ENCODE assay signal across 10 cellular contexts in the genomic region with DNA sequence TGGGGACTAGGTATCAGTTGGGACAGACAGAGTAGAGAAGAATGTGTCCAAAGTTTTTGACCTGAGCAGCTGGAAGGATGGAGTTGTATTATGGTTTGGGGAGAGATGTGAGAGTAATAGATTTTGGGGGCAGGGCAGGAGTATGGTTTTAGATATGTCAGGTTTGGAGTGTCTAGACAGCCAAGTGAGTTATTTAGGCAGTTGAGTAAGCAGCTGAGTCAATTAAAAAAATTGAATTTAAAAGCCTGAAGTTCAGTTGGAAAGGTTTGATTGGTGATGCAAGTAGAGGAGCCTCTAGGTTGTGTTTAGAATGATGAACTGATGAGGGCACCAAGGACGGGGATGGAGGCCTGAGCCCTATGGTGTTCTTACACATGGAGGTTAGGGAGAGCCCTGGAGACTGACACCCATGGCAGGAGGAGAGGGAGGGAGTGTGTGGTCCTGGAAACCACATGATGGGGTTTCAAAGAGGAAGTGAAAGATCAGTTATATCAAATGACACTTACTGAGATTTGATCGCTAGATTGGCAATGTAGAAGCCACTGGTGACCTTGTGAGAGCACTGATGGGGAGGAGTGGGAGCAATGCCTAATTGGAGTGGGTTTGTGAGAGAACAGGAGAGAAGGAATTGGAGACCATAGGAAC. TPM values are rescaled to one million over a fixed set of nuclear protein-coding genes. Genes with fewer than 3 reads are reported as not detected.
DNase-seq lines count a peak whose midpoint lies in the region; ATAC-seq and TF ChIP-seq lines count a peak whose summit lies in the region.
"Had no signal": no experiment of that assay in that cellular context is flagged by ENCODE, and none has a peak within 500 bp of the region (broad histone marks: within the 10 kb centered on the region; RNA-seq: fewer than 3 reads in every experiment).

No MANE protein-coding gene starts in this region.

- no peaks in the 10 kb centered on the region for H3K27me3 ChIP-seq in HAP-1 (ENCODE audit: low read depth)
- H3K27me3 ChIP-seq in body of pancreas: no peaks in the 10 kb centered on the region
- H3K27me3 ChIP-seq: right atrium auricular region had no signal

- H3K36me3 ChIP-seq in HAP-1 (replicated peaks): no peaks in the 10 kb centered on the region
- no peaks in the 10 kb centered on the region for H3K36me3 ChIP-seq in body of pancreas (replicated peaks in 1 of 2; ENCODE audit: insufficient read depth in 1 of 2, low read depth in 2 of 2)
- H3K36me3 ChIP-seq: right atrium auricular region had no signal

- no peak for TF ChIP-seq POLR2A in body of pancreas (IDR thresholded peaks at IDR 0.05)

- 72 to 75% methylated on average over 2 of the region's 2 CpGs for WGBS in body of pancreas, 2 donors

- H3K9me3 ChIP-seq in HAP-1: no peaks in the 10 kb centered on the region
- H3K9me3 ChIP-seq in body of pancreas: no peaks in the 10 kb centered on the region
- H3K9me3 ChIP-seq: right atrium auricular region had no signal

- peak overlapping the region in 1 of 4 donors; percentile 13 for H3K27ac ChIP-seq in body of pancreas
- H3K27ac ChIP-seq: right atrium auricular region, VCaP had no signal

- no peak overlapping the region for H3K27ac Mint-ChIP-seq in activated T-cell treated with anti-CD3 and anti-CD28 coated beads, Interleukin-2, amount 50 U/mL, for 24 hours

- no peak for TF ChIP-seq CTCF in body of pancreas (IDR thresholded peaks at IDR 0.05)

- DNase-seq in activated T-cell treated with anti-CD3 and anti-CD28 coated beads, Interleukin-2, amount 50 U/mL, for 24 hours: peak; percentile 65
- no peak for DNase-seq in activated T-cell treated with anti-CD3 and anti-CD28 coated beads, Interleukin-2, amount 50 U/mL, for 1 hour
- peak; percentile 67 for DNase-seq in activated T-cell treated with anti-CD3 and anti-CD28 coated beads, Interleukin-2, amount 50 U/mL, for 48 hours
- DNase-seq in stimulated activated naive CD4-positive, alpha-beta T cell treated with Interleukin-2 at 50 U/mL for 16 hours (lab: John Stamatoyannopoulos, UW): peak; percentile 11
- DNase-seq in HAP-1 (ENCODE audit: low spot score in 2 of 2) (no peak), body of pancreas (no peak), hepatic stellate cell (ENCODE audit: low spot score) (no peak)

- intact Hi-C loops in body of pancreas (cut with DNase I): no loop called here

- H3K4me1 Mint-ChIP-seq in activated T-cell treated with anti-CD3 and anti-CD28 coated beads, Interleukin-2, amount 50 U/mL, for 24 hours (ENCODE audit: low read depth): peaks cover 51% of the 10 kb centered on the region

- ATAC-seq in HG03460 (IDR thresholded peaks at IDR 0.05; ENCODE audit: unreplicated experiment) (peak; percentile 67), body of pancreas (no peak)

- no peaks in the 10 kb centered on the region for H3K9me3 Mint-ChIP-seq in activated T-cell treated with anti-CD3 and anti-CD28 coated beads, Interleukin-2, amount 50 U/mL, for 24 hours

- H3K36me3 Mint-ChIP-seq in activated T-cell treated with anti-CD3 and anti-CD28 coated beads, Interleukin-2, amount 50 U/mL, for 24 hours (ENCODE audit: low read depth): no peaks in the 10 kb centered on the region

- peaks cover 30% of the 10 kb centered on the region for H3K4me1 ChIP-seq in HAP-1
- peaks cover 95% of the 10 kb centered on the region for H3K4me1 ChIP-seq in body of pancreas

- H3K4me3 Mint-ChIP-seq in activated T-cell treated with anti-CD3 and anti-CD28 coated beads, Interleukin-2, amount 50 U/mL, for 24 hours: no peak overlapping the region

- H3K27me3 Mint-ChIP-seq in activated T-cell treated with anti-CD3 and anti-CD28 coated beads, Interleukin-2, amount 50 U/mL, for 24 hours: no peaks in the 10 kb centered on the region

- in situ Hi-C loops in HAP-1 (cut with MboI; ENCODE audit: low sequenced_read_pairs): no loop called here

- H3K4me3 ChIP-seq in HAP-1: no peak overlapping the region
- H3K4me3 ChIP-seq in body of pancreas: no peak overlapping the region
- H3K4me3 ChIP-seq: right atrium auricular region had no signal

RNA-seq across cellular contexts. Expression of a gene that starts 10.2 kb away (rescaled TPM):
- total RNA-seq in body of pancreas: 100 to 1,000 TPM in 1 of 2 donors, 10 to 100 TPM in 1; 90.0 to 210 TPM

Comparison
In these comparisons a context has a peak if more than half of its experiments do, and no peak if none do; other contexts are left out.
1. DNase-seq: peak in activated T-cell treated with anti-CD3 and anti-CD28 coated beads, Interleukin-2, amount 50 U/mL, for 24 hours (single experiment), activated T-cell treated with anti-CD3 and anti-CD28 coated beads, Interleukin-2, amount 50 U/mL, for 48 hours (2 of 2) and stimulated activated naive CD4-positive, alpha-beta T cell treated with Interleukin-2 at 50 U/mL for 16 hours (single experiment); none in activated T-cell treated with anti-CD3 and anti-CD28 coated beads, Interleukin-2, amount 50 U/mL, for 1 hour (single experiment), HAP-1 (0 of 2), body of pancreas (0 of 4) and hepatic stellate cell (single experiment).